Comparison of ENCODE assay signal across 22 cellular contexts in genomic region chr6:87095056-87095527, GRCh38. TPM values are rescaled to one million over a fixed set of nuclear protein-coding genes. Genes with fewer than 3 reads are reported as not detected.
DNase-seq lines count a peak whose midpoint lies in the region; ATAC-seq, FAIRE-seq and TF ChIP-seq lines count a peak whose summit lies in the region.
"Had no signal": no experiment of that assay in that cellular context is flagged by ENCODE, and none has a peak within 500 bp of the region (broad histone marks: within the 10 kb centered on the region; RNA-seq: fewer than 3 reads in every experiment).

TSS of gene CGA (minus strand) at chr6:87095106. CDS start at chr6:87088200, 6,906 bp downstream.

- peaks cover 3% of the 10 kb centered on the region for H3K79me1 ChIP-seq in trophoblast cell (ENCODE audit: low read length)

- peak within 1 kb of the TSS in 1 of 2 experiments; percentile 68; a peak in 2 of 4 replicates for H3K27ac ChIP-seq in SK-N-SH (ENCODE audit: low read depth in 2 of 2, low read length in 1 of 2)
- H3K27ac ChIP-seq in GM12878 (ENCODE audit: control insufficient read depth, insufficient read depth), result no peak within 1 kb of the TSS
- no peak within 1 kb of the TSS for H3K27ac ChIP-seq in trophoblast cell (ENCODE audit: low read depth, low read length)
- H3K27ac ChIP-seq: SJCRH30 had no signal

- no peaks in the 10 kb centered on the region for H3K9me3 Mint-ChIP-seq in T-helper 2 cell treated with Interferon-gamma antibody and Interleukin-4, amounts not matched to agents 5 μg/mL and 100 μg/mL, for 36 hours

- CTCF ChIA-PET in SK-N-SH (lab: Yijun Ruan, JAX) (interaction anchor here (0.8 to 2.6 kb wide), 3 partner anchors 16 to 21 kb away, joined by 3 to 14 read pairs (median 4); no protein-coding TSS in a partner anchor), GM12878 (lab: Yijun Ruan, JAX) (interaction anchor here (1.1 to 5.4 kb wide), 4 partner anchors 9 to 16 kb away, joined by 3 to 31 read pairs (median 4); no protein-coding TSS in a partner anchor)

- WGBS in SK-N-SH (ENCODE audit: low lambda C conversion rate), result 53% methylated on average over 8 of the region's 8 CpGs
- 80% methylated on average over 8 of the region's 8 CpGs for WGBS in GM12878 (ENCODE audit: insufficient coverage, insufficient replicate concordance, low lambda C conversion rate, missing lambda C conversion rate)
- no CpG with 5 or more reads among the region's 8 CpGs for WGBS in trophoblast cell (ENCODE audit: extremely low coverage, insufficient coverage, insufficient read length)

- H4K12ac ChIP-seq in trophoblast cell (ENCODE audit: low read depth, low read length), result no peak within 1 kb of the TSS

- H3K79me2 ChIP-seq in SK-N-SH (ENCODE audit: insufficient read depth), result no peaks in the 10 kb centered on the region
- no peaks in the 10 kb centered on the region for H3K79me2 ChIP-seq in GM12878 (ENCODE audit: control insufficient read depth, insufficient read depth, low read length)
- no peaks in the 10 kb centered on the region for H3K79me2 ChIP-seq in trophoblast cell (ENCODE audit: control insufficient read depth, insufficient read depth, low read length, poor library complexity)

- H3K36me3 Mint-ChIP-seq in T-helper 2 cell treated with Interferon-gamma antibody and Interleukin-4, amounts not matched to agents 5 μg/mL and 100 μg/mL, for 36 hours (ENCODE audit: low read depth), result no peaks in the 10 kb centered on the region

- no peak within 1 kb of the TSS for H3K4ac ChIP-seq in trophoblast cell (ENCODE audit: low read depth, low read length)

- no peaks in the 10 kb centered on the region for H3K9me2 ChIP-seq in SK-N-SH

- no peak within 1 kb of the TSS for H3K4me3 Mint-ChIP-seq in T-helper 2 cell treated with Interferon-gamma antibody and Interleukin-4, amounts not matched to agents 5 μg/mL and 100 μg/mL, for 36 hours

- TF ChIP-seq RAD21 in SK-N-SH (IDR thresholded peaks at IDR 0.05; ENCODE audit: low read length), result no peak
- TF ChIP-seq RAD21 in GM12878 (IDR thresholded peaks at IDR 0.05; ENCODE audit: insufficient read depth, low read depth, low read length), result no peak

- no peak for TF ChIP-seq POLR2A in GM12878 (IDR thresholded peaks at IDR 0.05; ENCODE audit: low read depth, low read length)

- POLR2A ChIA-PET in SK-N-SH (lab: Yijun Ruan, JAX) (no interaction called here), GM12878 (lab: Charles Lee) (no interaction called here)

- H2AK5ac ChIP-seq in trophoblast cell (ENCODE audit: low read length), result no peak within 1 kb of the TSS

- H3K9ac ChIP-seq in SK-N-SH, result peak within 1 kb of the TSS; percentile 5; the same call in 1 of the 2 replicates
- no peak within 1 kb of the TSS for H3K9ac ChIP-seq in GM12878 (ENCODE audit: control insufficient read depth, insufficient read depth, low read length)
- H3K9ac ChIP-seq in trophoblast cell (ENCODE audit: low read length), result no peak within 1 kb of the TSS

- H3K9me3 ChIP-seq in SK-N-SH (no peaks in the 10 kb centered on the region), GM12878 (replicated peaks; ENCODE audit: control insufficient read depth, insufficient read depth, low read length) (no peaks in the 10 kb centered on the region), trophoblast cell (ENCODE audit: insufficient read depth, low read depth, low read length) (no peaks in the 10 kb centered on the region)
- H3K9me3 ChIP-seq: Caco-2, SJCRH30 had no signal

- peak within 1 kb of the TSS; percentile 51 for H4K91ac ChIP-seq in trophoblast cell (ENCODE audit: low read depth, low read length)

- no peaks in the 10 kb centered on the region for H4K20me1 ChIP-seq in SK-N-SH (ENCODE audit: insufficient read depth)
- H4K20me1 ChIP-seq in GM12878 (ENCODE audit: control insufficient read depth, insufficient read depth), result no peaks in the 10 kb centered on the region

- H3K27ac Mint-ChIP-seq in T-helper 2 cell treated with Interferon-gamma antibody and Interleukin-4, amounts not matched to agents 5 μg/mL and 100 μg/mL, for 36 hours, result no peak within 1 kb of the TSS

- no peak within 1 kb of the TSS for H3K23ac ChIP-seq in trophoblast cell (ENCODE audit: low read length)

- RAD21 ChIA-PET in GM12878 (lab: Charles Lee; ENCODE audit: unreplicated experiment), result no interaction called here

- H3K4me3 ChIP-seq in SK-N-SH (ENCODE audit: low read depth in 2 of 2, low read length in 1 of 2), result 0 out of 4 replicates have a peak within 1 kb of the TSS, but pooled peaks of 1 of the 2 experiments have one; percentile 3
- no peak within 1 kb of the TSS for H3K4me3 ChIP-seq in GM12878
- H3K4me3 ChIP-seq in trophoblast cell (ENCODE audit: low read depth, low read length), result no peak within 1 kb of the TSS
- H3K4me3 ChIP-seq: SJCRH30 had no signal

- no peak within 1 kb of the TSS for H3K18ac ChIP-seq in trophoblast cell (ENCODE audit: low read length)

- H3K27me3 Mint-ChIP-seq in T-helper 2 cell treated with Interferon-gamma antibody and Interleukin-4, amounts not matched to agents 5 μg/mL and 100 μg/mL, for 36 hours (ENCODE audit: low read depth), result peaks cover 51% of the 10 kb centered on the region

- H3F3A ChIP-seq in SK-N-SH (replicated peaks; ENCODE audit: insufficient read depth), result peaks cover 11% of the 10 kb centered on the region

- TF ChIP-seq CTCF in SK-N-SH (IDR thresholded peaks at IDR 0.05), result no peak
- TF ChIP-seq CTCF in GM12878 (IDR thresholded peaks at IDR 0.05 in 2 of 3, conservative IDR thresholded peaks at IDR 0.05 in 1 of 3; ENCODE audit: control insufficient read depth in 2 of 3, extremely low read depth in 1 of 3, insufficient read depth in 1 of 3, low read depth in 3 of 3, low read length in 3 of 3), result no peak
- TF ChIP-seq CTCF in GM10266 (IDR thresholded peaks at IDR 0.05; ENCODE audit: control insufficient read depth, insufficient read depth, low read depth, missing control alignments), result no peak

- no peak for FAIRE-seq in GM12878 (lab: Jason Lieb, UNC)
- FAIRE-seq: GM12891, GM18507, H1 had no signal

- H3K4me2 ChIP-seq in SK-N-SH, result peak within 1 kb of the TSS; percentile 63; the same call in 1 of the 2 replicates
- H3K4me2 ChIP-seq in GM12878 (ENCODE audit: control insufficient read depth, insufficient read depth), result no peak within 1 kb of the TSS
- no peak within 1 kb of the TSS for H3K4me2 ChIP-seq in trophoblast cell (ENCODE audit: low read length)

- DNase-seq in SK-N-SH (no peak), NCI-H1436 (lab: John Stamatoyannopoulos, UW) (peak; percentile 54), GM12878 (ENCODE audit: low read depth, low spot score) (no peak), trophoblast cell (peak; percentile 21 to 92), NCI-H774 (lab: John Stamatoyannopoulos, UW) (no peak), GM10266 (ENCODE audit: extremely low spot score) (no peak)
- DNase-seq in T-helper 2 cell treated with Interferon-gamma antibody and Interleukin-4, amounts not matched to agents 5 μg/mL and 100 μg/mL, for 36 hours (ENCODE audit: low spot score), result no peak
- DNase-seq: ACHN, AML-193, Caco-2, Kasumi-1, NCI-H1105, NCI-H1930, NCI-H510A treated with DMSO at 0.1 percent for 48 hours, OCI-M1, RPMI8226, SJCRH30, T-helper 1 cell had no signal

- in situ Hi-C loops in GM12878 (cut with MboI), result no loop called here

- no peaks in the 10 kb centered on the region for H3K36me3 ChIP-seq in SK-N-SH (replicated peaks in 1 of 2; ENCODE audit: control insufficient read depth in 1 of 2, insufficient read depth in 2 of 2, low read length in 1 of 2)
- H3K36me3 ChIP-seq in GM12878 (ENCODE audit: control insufficient read depth in 2 of 2, insufficient read depth in 2 of 2, low read length in 1 of 2), result no peaks in the 10 kb centered on the region
- no peaks in the 10 kb centered on the region for H3K36me3 ChIP-seq in trophoblast cell (ENCODE audit: control insufficient read depth in 1 of 2, insufficient read depth in 2 of 2, low read length in 2 of 2)
- H3K36me3 ChIP-seq: SJCRH30 had no signal

- H3K14ac ChIP-seq in trophoblast cell (ENCODE audit: low read length), result no peak within 1 kb of the TSS

- H2BK120ac ChIP-seq in trophoblast cell (ENCODE audit: insufficient read depth, low read length, poor library complexity), result peak within 1 kb of the TSS; percentile 52

- SMC1A ChIA-PET in GM12878 (lab: Charles Lee; ENCODE audit: uncharacterized antibody, unreplicated experiment), result interaction anchor here (0.6 kb wide), 1 partner anchor 14 kb away, joined by 3 read pairs; no protein-coding TSS in a partner anchor

- no TSS peak for BruUV-seq in GM12878 (replicated peaks; lab: Mats Ljungman, UMichigan)

- intact Hi-C loops in GM12878 (cut with micrococcal nuclease; ENCODE audit: unreplicated experiment), result no loop called here

- H4K8ac ChIP-seq in trophoblast cell (ENCODE audit: low read depth, low read length), result no peak within 1 kb of the TSS

- H3K27me3 ChIP-seq in SK-N-SH (ENCODE audit: insufficient read depth) (no peaks in the 10 kb centered on the region), GM12878 (replicated peaks in 1 of 2; ENCODE audit: control insufficient read depth in 2 of 2, insufficient read depth in 2 of 2, low read length in 1 of 2) (no peaks in the 10 kb centered on the region), trophoblast cell (ENCODE audit: insufficient read depth, low read length) (no peaks in the 10 kb centered on the region)
- H3K27me3 ChIP-seq: SJCRH30 had no signal

- no peak for TF ChIP-seq EP300 in SK-N-SH (IDR thresholded peaks at IDR 0.05; ENCODE audit: borderline replicate concordance in 1 of 2, low read depth in 1 of 2, low read length in 1 of 2)
- TF ChIP-seq EP300 in GM12878 (IDR thresholded peaks at IDR 0.05; ENCODE audit: borderline replicate concordance in 1 of 2, control insufficient read depth in 1 of 2, low read depth in 2 of 2, low read length in 2 of 2), result no peak

- peaks cover 0 to 9% of the 10 kb centered on the region in 2 experiments; a peak in 1 of 4 replicates for H3K4me1 ChIP-seq in SK-N-SH (ENCODE audit: control insufficient read depth in 1 of 2, insufficient read depth in 2 of 2, low read depth in 1 of 2, low read length in 1 of 2)
- H3K4me1 ChIP-seq in GM12878 (ENCODE audit: control insufficient read depth, insufficient read depth, low read length), result no peaks in the 10 kb centered on the region
- H3K4me1 ChIP-seq in trophoblast cell (ENCODE audit: control insufficient read depth in 1 of 2, insufficient read depth in 2 of 2, low read length in 2 of 2), result no peaks in the 10 kb centered on the region
- H3K4me1 ChIP-seq: SJCRH30 had no signal

- H3K4me1 Mint-ChIP-seq in T-helper 2 cell treated with Interferon-gamma antibody and Interleukin-4, amounts not matched to agents 5 μg/mL and 100 μg/mL, for 36 hours (ENCODE audit: low read depth), result no peaks in the 10 kb centered on the region

- H2AFZ ChIP-seq in SK-N-SH (ENCODE audit: low read depth) (no peak within 1 kb of the TSS), GM12878 (ENCODE audit: control insufficient read depth, low read depth, low read length) (no peak within 1 kb of the TSS), trophoblast cell (ENCODE audit: insufficient read depth, low read length, poor library complexity) (no peak within 1 kb of the TSS)

- ATAC-seq in SK-N-SH treated with all-trans-retinoic acid at 6 μM for 48 hours (no peak), GM12878 (no peak)

- no peak within 1 kb of the TSS for H2BK12ac ChIP-seq in trophoblast cell (ENCODE audit: low read length)

- H2BK5ac ChIP-seq in trophoblast cell (ENCODE audit: low read depth, low read length, poor library complexity), result no peak within 1 kb of the TSS

RNA-seq across cellular contexts. Expression of gene CGA, which starts in this region (rescaled TPM):
- polyA plus RNA-seq in SK-N-SH (2012; rRNA removed) (0.10 and 0.18 TPM in 2 replicates), GM12878 (2011; rRNA removed) (0.11 and 0.26 TPM in 2 replicates), GM12878 (2014; fragmentation: Illumina TruSeq; extraction: Trizol) (0.10 TPM in 1 of 2 replicates, not detected in the other), GM12878 (2014; fragmentation: Nextera tagmentation; extraction: Ambion mirVana) (under 1 TPM; 0.13 to 0.27 TPM), GM12878 (2014; rRNA removed) (not detected in 2 replicates), GM12878 (2016; fragmentation: Nextera tagmentation; extraction: Ambion mirVana) (not detected)
- polyA plus RNA-seq in SK-N-SH (2012; cell fraction: cytosol; rRNA removed), result 0.04 and 0.10 TPM in 2 replicates
- 0.25 and 0.41 TPM in 2 replicates for polyA plus RNA-seq in SK-N-SH (2012; cell fraction: nucleus; rRNA removed)
- not detected in 2 replicates for total RNA-seq in GM12878 (2013; cell fraction: nucleolus; rRNA removed)
- total RNA-seq in GM12878 (2014; rRNA removed) (not detected in 2 replicates), GM12878 (2014; rRNA removed; fragmentation: Illumina TruSeq; extraction: Trizol) (not detected in 2 replicates), GM12878 (2021) (not detected in 2 replicates)
- polyA plus RNA-seq in GM12878 (2011; ENCODE audit: low read depth), result not detected
- polyA plus RNA-seq in GM12878 (2011; cell fraction: cytosol; rRNA removed), result 0.09 and 0.12 TPM in 2 replicates
- not detected in 2 replicates for polyA plus RNA-seq in GM12878 (2011; cell fraction: nucleus; rRNA removed)
- polyA plus RNA-seq in GM12878 (2012), result not detected in 2 replicates
- not detected in 2 replicates for polyA minus RNA-seq in GM12878 (2011; rRNA and poly(A)+ RNA removed)
- polyA minus RNA-seq in GM12878 (2011; cell fraction: cytosol; rRNA and poly(A)+ RNA removed), result 18.8 and 25.4 TPM in 2 replicates
- polyA minus RNA-seq in GM12878 (2011; cell fraction: nucleus; rRNA and poly(A)+ RNA removed), result 0.85 and 5.6 TPM in 2 replicates
- 8,427 and 9,365 TPM in 2 replicates for polyA plus RNA-seq in trophoblast cell (2013)
- total RNA-seq: Caco-2, H1, SJCRH30 had no signal
- polyA plus RNA-seq: H1 had no signal

Comparison
In these comparisons a context has a peak if more than half of its experiments do, and no peak if none do; other contexts are left out.
1. DNase-seq: peak in NCI-H1436 (single experiment) and trophoblast cell (2 of 2); none in SK-N-SH (single experiment), GM12878 (single experiment), T-helper 2 cell treated with Interferon-gamma antibody and Interleukin-4, amounts not matched to agents 5 μg/mL and 100 μg/mL, for 36 hours (single experiment), NCI-H774 (single experiment) and GM10266 (single experiment).